Comparison of ENCODE assay signal across 8 cellular contexts in genomic region chr1:78619446-78619802, GRCh38. TPM values are rescaled to one million over a fixed set of nuclear protein-coding genes. Genes with fewer than 3 reads are reported as not detected.
A peak's percentile ranks its signal among the peaks of the same experiment; 100 is the strongest.
DNase-seq lines count a peak whose midpoint lies in the region; ATAC-seq and TF ChIP-seq lines count a peak whose summit lies in the region.

No MANE protein-coding gene starts in this region.

- no peak for DNase-seq in activated naive CD4-positive, alpha-beta T cell treated with anti-CD3 and anti-CD28 coated beads, Interleukin-2, amount 50 U/mL, for 72 hours (ENCODE audit: low spot score in 2 of 2)
- DNase-seq in lung (ENCODE audit: low spot score): no peak
- DNase-seq in stimulated activated CD4-positive, alpha-beta T cell treated with anti-CD3 and anti-CD28 coated beads, Interleukin-2, amount 100 ng/mL, for 48 hours: no peak
- no peak for DNase-seq in stimulated activated CD4-positive, alpha-beta T cell treated with anti-CD3 and anti-CD28 coated beads, Interleukin-4, amount 100 ng/mL, for 4 hours
- DNase-seq in stimulated activated CD4-positive, alpha-beta T cell treated with anti-CD3 and anti-CD28 coated beads, Interleukin-12 subunit alpha, Interleukin-12 subunit beta, amount 100 ng/mL, for 4 hours: no peak
- no peak for DNase-seq in NCI-H2227 treated with DMSO at 0.1 percent for 48 hours (lab: John Stamatoyannopoulos, UW)

- 52 to 66% methylated on average over 4 of the region's 4 CpGs for WGBS in lung, 2 donors

- peak overlapping the region; percentile 93 to 96 for H3K27ac Mint-ChIP-seq in activated naive CD4-positive, alpha-beta T cell treated with anti-CD3 and anti-CD28 coated beads, Interleukin-2, amount 50 U/mL, for 72 hours

- no peaks in the 10 kb centered on the region for H3K27me3 ChIP-seq in lung (ENCODE audit: control insufficient read depth, insufficient read depth)

- peaks cover 0 to 3% of the 10 kb centered on the region in 2 donors for H3K4me1 ChIP-seq in lung (ENCODE audit: control insufficient read depth in 2 of 2, insufficient read depth in 2 of 2, low read length in 2 of 2)

- no peaks in the 10 kb centered on the region for H3K9me3 Mint-ChIP-seq in activated naive CD4-positive, alpha-beta T cell treated with anti-CD3 and anti-CD28 coated beads, Interleukin-2, amount 50 U/mL, for 72 hours

- H3K27ac ChIP-seq in lung (ENCODE audit: low read depth in 1 of 2, low read length in 1 of 2): peak overlapping the region; percentile 66 to 75

- peaks cover 6 to 32% of the 10 kb centered on the region in 2 donors for H3K36me3 Mint-ChIP-seq in activated naive CD4-positive, alpha-beta T cell treated with anti-CD3 and anti-CD28 coated beads, Interleukin-2, amount 50 U/mL, for 72 hours

- no peaks in the 10 kb centered on the region for H3K36me3 ChIP-seq in lung (ENCODE audit: control insufficient read depth in 2 of 2, insufficient read depth in 2 of 2, low read length in 2 of 2)

- H3K4me3 ChIP-seq in lung: no peak overlapping the region

- H3K9me3 ChIP-seq in lung (ENCODE audit: control insufficient read depth in 2 of 2, insufficient read depth in 1 of 2, low read length in 1 of 2): no peaks in the 10 kb centered on the region

- no peak for TF ChIP-seq CTCF in lung (IDR thresholded peaks at IDR 0.05; ENCODE audit: control extremely low read depth, extremely low read depth)

- ATAC-seq in GM18498 (IDR thresholded peaks at IDR 0.05; ENCODE audit: unreplicated experiment): peak; percentile 9
- peak; percentile 2 for ATAC-seq in HG02623 (IDR thresholded peaks at IDR 0.05; ENCODE audit: unreplicated experiment)
- peak; percentile 6 to 42 for ATAC-seq in activated naive CD4-positive, alpha-beta T cell treated with anti-CD3 and anti-CD28 coated beads, Interleukin-2, amount 50 U/mL, for 72 hours
- peak; percentile 4 for ATAC-seq in lung (ENCODE audit: insufficient read depth, low FRiP score)

RNA-seq across cellular contexts. Expression of gene IFI44L, which starts 0.8 kb away (rescaled TPM):
- 100 to 1,000 TPM in 1 of 2 donors, 1 to 10 TPM in 1; 8.4 to 120 TPM for total RNA-seq in activated naive CD4-positive, alpha-beta T cell treated with anti-CD3 and anti-CD28 coated beads, Interleukin-2, amount 50 U/mL, for 72 hours
- total RNA-seq in lung: 1 to 10 TPM; 6.2 to 8.4 TPM
- 10 to 100 TPM in 1 of 2 donors, 1 to 10 TPM in 1; 3.3 to 11.8 TPM for polyA plus RNA-seq in lung

RNA-seq across cellular contexts. Expression of gene IFI44, which starts 30.2 kb away (rescaled TPM):
- 10 to 100 TPM; 13.0 to 59.4 TPM for total RNA-seq in activated naive CD4-positive, alpha-beta T cell treated with anti-CD3 and anti-CD28 coated beads, Interleukin-2, amount 50 U/mL, for 72 hours
- 10 to 100 TPM; 37.5 to 38.4 TPM for total RNA-seq in lung
- 10 to 100 TPM; 39.4 to 49.1 TPM for polyA plus RNA-seq in lung
